ENCODE assay signal across 11 cellular contexts in the genomic region with DNA sequence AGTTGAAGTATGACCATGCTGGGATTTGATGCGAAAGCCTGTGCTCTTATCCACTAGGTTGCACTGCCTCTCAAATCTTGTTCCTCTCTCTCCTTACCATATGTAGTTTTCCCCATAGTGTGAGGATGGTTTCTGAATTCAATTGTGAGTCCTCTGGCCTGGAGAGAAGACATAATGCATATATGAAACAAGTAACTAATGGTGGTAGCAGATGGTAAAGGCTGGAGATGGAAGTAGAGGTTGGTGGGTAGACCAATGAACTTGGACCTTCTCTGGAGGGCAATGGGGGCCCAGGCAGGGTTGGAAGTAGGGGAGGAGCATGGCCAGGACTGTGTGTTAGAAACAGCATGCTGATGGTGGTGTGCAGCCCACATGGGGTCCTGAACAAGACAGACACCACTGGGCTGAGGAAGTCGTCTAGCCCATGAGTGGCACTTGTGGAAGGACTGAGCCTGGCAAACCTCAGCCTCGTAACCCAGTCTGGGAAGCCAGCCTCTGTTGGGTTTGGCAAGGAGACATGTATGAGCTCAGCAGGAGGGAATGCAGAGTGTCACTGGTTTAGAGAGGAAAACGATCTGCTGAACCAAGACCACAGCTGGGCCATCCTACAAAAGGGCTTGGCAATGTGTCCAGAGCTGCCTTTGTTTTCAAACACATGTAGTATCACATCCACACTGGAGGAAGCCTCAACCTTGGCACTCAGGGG. TPM values are rescaled to one million over a fixed set of nuclear protein-coding genes. Genes with fewer than 3 reads are reported as not detected.
A peak's percentile ranks its signal among the peaks of the same experiment; 100 is the strongest.
DNase-seq lines count a peak whose midpoint lies in the region; ATAC-seq, FAIRE-seq and TF ChIP-seq lines count a peak whose summit lies in the region.
"Had no signal": no experiment of that assay in that cellular context is flagged by ENCODE, and none has a peak within 500 bp of the region (broad histone marks: within the 10 kb centered on the region; RNA-seq: fewer than 3 reads in every experiment).

No MANE protein-coding gene starts in this region.

- peaks cover 45% of the 10 kb centered on the region for H3K4me1 Mint-ChIP-seq in astrocyte (ENCODE audit: low read depth, unreplicated experiment)

- H3K36me3 ChIP-seq in GM23248 (ENCODE audit: low read depth), result no peaks in the 10 kb centered on the region
- no peaks in the 10 kb centered on the region for H3K36me3 ChIP-seq in astrocyte (ENCODE audit: insufficient read depth, low read length)

- peaks cover 27% of the 10 kb centered on the region for H3F3A ChIP-seq in GM23248 (ENCODE audit: insufficient read depth)

- H3K9ac ChIP-seq in GM23248 (peak overlapping the region; percentile 59), astrocyte (ENCODE audit: low read length) (peak overlapping the region; percentile 62)

- peaks cover 18% of the 10 kb centered on the region for H3K9me3 Mint-ChIP-seq in astrocyte (ENCODE audit: unreplicated experiment)

- intact Hi-C loops in right cardiac atrium (cut with DNase I) (loop anchor here in 1 of 4 donors (5.0 kb wide), 1 partner anchor 124 kb away; no protein-coding TSS in a partner anchor), sciatic nerve (cut with DNase I) (no loop called here)

- peak overlapping the region; percentile 85 for H3K27ac ChIP-seq in GM23248
- peak overlapping the region; percentile 71 for H3K27ac ChIP-seq in astrocyte (ENCODE audit: low read depth, low read length)
- peak overlapping the region; percentile 90 for H3K27ac ChIP-seq in right cardiac atrium (ENCODE audit: low read length)

- FAIRE-seq in astrocyte (lab: Jason Lieb, UNC), result peak; percentile 99
- FAIRE-seq: GM18507, K562, small intestine had no signal

- peaks cover 7% of the 10 kb centered on the region for H3K36me3 Mint-ChIP-seq in astrocyte (ENCODE audit: low read depth, unreplicated experiment)

- no peaks in the 10 kb centered on the region for H3K27me3 ChIP-seq in GM23248 (replicated peaks; ENCODE audit: insufficient read depth)
- H3K27me3 ChIP-seq in astrocyte (ENCODE audit: insufficient read depth, low read length), result no peaks in the 10 kb centered on the region
- no peaks in the 10 kb centered on the region for H3K27me3 ChIP-seq in right cardiac atrium (ENCODE audit: control insufficient read depth, insufficient read depth)

- H3K79me2 ChIP-seq in GM23248 (ENCODE audit: insufficient read depth), result no peaks in the 10 kb centered on the region
- no peaks in the 10 kb centered on the region for H3K79me2 ChIP-seq in astrocyte (ENCODE audit: insufficient read depth, low read length)

- H4K20me1 ChIP-seq in GM23248 (ENCODE audit: insufficient read depth) (no peaks in the 10 kb centered on the region), astrocyte (ENCODE audit: insufficient read depth, low read length) (no peaks in the 10 kb centered on the region)

- peak overlapping the region; percentile 17 for H3K4me3 Mint-ChIP-seq in astrocyte (ENCODE audit: unreplicated experiment)

- H3K4me2 ChIP-seq in GM23248 (ENCODE audit: unreplicated experiment), result peak overlapping the region; percentile 61
- H3K4me2 ChIP-seq in astrocyte (ENCODE audit: low read length), result peak overlapping the region; percentile 45

- H3K4me1 ChIP-seq in GM23248 (ENCODE audit: insufficient read depth) (peaks cover 25% of the 10 kb centered on the region), astrocyte (ENCODE audit: insufficient read depth, low read length) (peaks cover 24% of the 10 kb centered on the region), right cardiac atrium (ENCODE audit: control insufficient read depth, insufficient read depth, low read length) (peaks cover 12% of the 10 kb centered on the region)

- H3K9me3 ChIP-seq in GM23248 (ENCODE audit: low read depth) (no peaks in the 10 kb centered on the region), astrocyte (ENCODE audit: insufficient read depth, low read depth, low read length) (peaks cover 5% of the 10 kb centered on the region), right cardiac atrium (ENCODE audit: control insufficient read depth, low read length) (no peaks in the 10 kb centered on the region)

- 25 to 33% methylated on average over 3 to 4 of the region's 4 CpGs for WGBS in GM23248 (ENCODE audit: low coverage in 1 of 2, low lambda C conversion rate in 2 of 2, missing lambda C conversion rate in 2 of 2), 2 experiments
- WGBS in right cardiac atrium, result 28% methylated on average over 4 of the region's 4 CpGs

- DNase-seq in GM23248, result peak; percentile 96
- DNase-seq in astrocyte (ENCODE audit: low read depth), result peak; percentile 98
- peak; percentile 70 to 83 (median 73) for DNase-seq in right cardiac atrium
- peak; percentile 73 for DNase-seq in sciatic nerve (ENCODE audit: low spot score)
- no peak for DNase-seq in GM20000 (ENCODE audit: low spot score)
- no peak for DNase-seq in stimulated activated CD4-positive, alpha-beta T cell treated with anti-CD3 and anti-CD28 coated beads, Interleukin-2, amount 100 ng/mL, for 48 hours
- DNase-seq in NCI-H2107 treated with DMSO at 0.1 percent for 48 hours (lab: John Stamatoyannopoulos, UW; ENCODE audit: unreplicated experiment), result no peak
- DNase-seq: small intestine had no signal

- H2AFZ ChIP-seq in GM23248 (no peak overlapping the region), astrocyte (ENCODE audit: low read depth, low read length) (no peak overlapping the region)

- in situ Hi-C loops in GM23248 (cut with MboI), result no loop called here

- H3K9me2 ChIP-seq in GM23248 (ENCODE audit: insufficient read depth), result no peaks in the 10 kb centered on the region

- no peaks in the 10 kb centered on the region for H3K27me3 Mint-ChIP-seq in astrocyte (ENCODE audit: low read depth, unreplicated experiment)

- peak overlapping the region; percentile 95 for H3K27ac Mint-ChIP-seq in astrocyte (ENCODE audit: unreplicated experiment)

- TF ChIP-seq CTCF in astrocyte (IDR thresholded peaks at IDR 0.05; ENCODE audit: insufficient read depth, low read depth, low read length) (no peak), GM20000 (IDR thresholded peaks at IDR 0.05; ENCODE audit: extremely low read depth, missing control alignments) (no peak)

- no peak overlapping the region for H3K4me3 ChIP-seq in GM23248
- H3K4me3 ChIP-seq in astrocyte (ENCODE audit: insufficient read depth, low read depth, low read length), result no peak overlapping the region
- no peak overlapping the region for H3K4me3 ChIP-seq in right cardiac atrium (ENCODE audit: low read length)
- H3K4me3 ChIP-seq: K562 had no signal

- ATAC-seq in right cardiac atrium (peak; percentile 90 to 93), sciatic nerve (peak; percentile 95), GM21390 (IDR thresholded peaks at IDR 0.05; ENCODE audit: unreplicated experiment) (no peak)
- ATAC-seq: K562 had no signal

RNA-seq across cellular contexts. Expression of gene LMCD1, which starts 18.5 kb away (rescaled TPM):
- 149 and 259 TPM in 2 replicates for total RNA-seq in GM23248 (2014; rRNA removed; shearing (Covaris generic))
- polyA plus RNA-seq in GM23248 (2016; fragmentation: Nextera tagmentation; extraction: Ambion mirVana) (187 and 189 TPM in 2 replicates), right cardiac atrium (43.4 TPM)
- total RNA-seq in astrocyte (374 and 437 TPM in 2 replicates), right cardiac atrium (10 to 100 TPM; 45.6 to 57.8 (median 55.4) TPM), sciatic nerve (68.7 TPM)
- total RNA-seq: K562 had no signal

Comparison
In these comparisons a context has a peak if more than half of its experiments do, and no peak if none do; other contexts are left out.
1. DNase-seq: peak in GM23248 (single experiment), astrocyte (single experiment), right cardiac atrium (3 of 3) and sciatic nerve (single experiment); none in GM20000 (single experiment), stimulated activated CD4-positive, alpha-beta T cell treated with anti-CD3 and anti-CD28 coated beads, Interleukin-2, amount 100 ng/mL, for 48 hours (0 of 2) and NCI-H2107 treated with DMSO at 0.1 percent for 48 hours (single experiment).
2. Peak in every context shown above with its lines, with median percentiles within 50 percentile points of each other: H3K27ac ChIP-seq.